ENCODE assay signal across 1 cellular context in the genomic region with DNA sequence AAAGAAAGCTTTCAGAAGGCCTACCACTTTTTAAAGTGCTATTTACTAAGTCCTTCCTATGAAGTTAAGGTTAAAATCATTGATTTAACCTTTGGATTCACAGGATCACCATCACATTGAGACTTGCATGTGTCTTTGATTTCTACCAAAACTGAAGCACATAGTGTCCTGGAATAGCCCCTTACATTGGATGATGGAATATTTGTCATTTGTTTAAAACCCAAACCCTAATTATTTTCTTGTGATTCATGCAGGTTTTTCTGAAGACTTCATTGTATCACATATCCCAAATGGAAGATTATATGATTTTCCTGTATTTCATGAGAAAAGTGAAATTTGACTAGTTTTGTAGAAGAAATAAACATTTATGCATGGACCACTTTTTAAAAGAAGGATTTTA.
TF ChIP-seq lines count a peak whose summit lies in the region.

No MANE protein-coding gene starts in this region.

TF ChIP-seq in neural cell, 6 proteins besides CTCF, POLR2A, EP300 and RAD21 (continued from another document):
- TF ChIP-seq, protein P1, sequence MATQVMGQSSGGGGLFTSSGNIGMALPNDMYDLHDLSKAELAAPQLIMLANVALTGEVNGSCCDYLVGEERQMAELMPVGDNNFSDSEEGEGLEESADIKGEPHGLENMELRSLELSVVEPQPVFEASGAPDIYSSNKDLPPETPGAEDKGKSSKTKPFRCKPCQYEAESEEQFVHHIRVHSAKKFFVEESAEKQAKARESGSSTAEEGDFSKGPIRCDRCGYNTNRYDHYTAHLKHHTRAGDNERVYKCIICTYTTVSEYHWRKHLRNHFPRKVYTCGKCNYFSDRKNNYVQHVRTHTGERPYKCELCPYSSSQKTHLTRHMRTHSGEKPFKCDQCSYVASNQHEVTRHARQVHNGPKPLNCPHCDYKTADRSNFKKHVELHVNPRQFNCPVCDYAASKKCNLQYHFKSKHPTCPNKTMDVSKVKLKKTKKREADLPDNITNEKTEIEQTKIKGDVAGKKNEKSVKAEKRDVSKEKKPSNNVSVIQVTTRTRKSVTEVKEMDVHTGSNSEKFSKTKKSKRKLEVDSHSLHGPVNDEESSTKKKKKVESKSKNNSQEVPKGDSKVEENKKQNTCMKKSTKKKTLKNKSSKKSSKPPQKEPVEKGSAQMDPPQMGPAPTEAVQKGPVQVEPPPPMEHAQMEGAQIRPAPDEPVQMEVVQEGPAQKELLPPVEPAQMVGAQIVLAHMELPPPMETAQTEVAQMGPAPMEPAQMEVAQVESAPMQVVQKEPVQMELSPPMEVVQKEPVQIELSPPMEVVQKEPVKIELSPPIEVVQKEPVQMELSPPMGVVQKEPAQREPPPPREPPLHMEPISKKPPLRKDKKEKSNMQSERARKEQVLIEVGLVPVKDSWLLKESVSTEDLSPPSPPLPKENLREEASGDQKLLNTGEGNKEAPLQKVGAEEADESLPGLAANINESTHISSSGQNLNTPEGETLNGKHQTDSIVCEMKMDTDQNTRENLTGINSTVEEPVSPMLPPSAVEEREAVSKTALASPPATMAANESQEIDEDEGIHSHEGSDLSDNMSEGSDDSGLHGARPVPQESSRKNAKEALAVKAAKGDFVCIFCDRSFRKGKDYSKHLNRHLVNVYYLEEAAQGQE (IDR thresholded peaks at IDR 0.05; ENCODE audit: borderline replicate concordance), result no peak
- no peak for TF ChIP-seq EZH2 (IDR thresholded peaks at IDR 0.05; ENCODE audit: borderline replicate concordance, insufficient read depth, low read length, poor library complexity, severe bottlenecking)
- TF ChIP-seq TAF1 (IDR thresholded peaks at IDR 0.05; ENCODE audit: low read depth), result no peak
- TF ChIP-seq MXI1 (conservative IDR thresholded peaks at IDR 0.05; ENCODE audit: poor library complexity, severe bottlenecking), result no peak
